Comparison of ENCODE assay signal across 22 cellular contexts in genomic region chr20:35179292-35180212, GRCh38. TPM values are rescaled to one million over a fixed set of nuclear protein-coding genes. Genes with fewer than 3 reads are reported as not detected.
DNase-seq lines count a peak whose midpoint lies in the region; ATAC-seq and TF ChIP-seq lines count a peak whose summit lies in the region.
"Had no signal": no experiment of that assay in that cellular context is flagged by ENCODE, and none has a peak within 500 bp of the region (broad histone marks: within the 10 kb centered on the region; RNA-seq: fewer than 3 reads in every experiment).

No MANE protein-coding gene starts in this region.

- DNase-seq in DMS53 (lab: John Stamatoyannopoulos, UW), result peak; percentile 32
- DNase-seq in DMS53 treated with DMSO at 0.1 percent for 48 hours (lab: John Stamatoyannopoulos, UW; ENCODE audit: unreplicated experiment), result no peak
- no peak for DNase-seq in endothelial cell (ENCODE audit: low spot score)
- DNase-seq in right lobe of liver, result peak; percentile 27 to 62 (median 57)
- no peak for DNase-seq in NCI-H2227 treated with DMSO at 0.1 percent for 48 hours (lab: John Stamatoyannopoulos, UW)
- no peak for DNase-seq in activated CD4-positive, alpha-beta T cell treated with anti-CD3 and anti-CD28 coated beads for 4 hours
- DNase-seq: 8988T; BE2C; C1 segment of cervical spinal cord; CD4-positive, CD25-positive, alpha-beta regulatory T cell; CD8-positive, alpha-beta memory T cell; COR-L47; DMS 273 treated with DMSO at 0.1 percent for 48 hours; DMS79; GF-D8; GOT3; H7; IMR-90 had no signal

- H3K36me3 Mint-ChIP-seq in endothelial cell (ENCODE audit: low read depth, unreplicated experiment), result peaks cover 61% of the 10 kb centered on the region

- peaks cover 0 to 18% (median 9%) of the 10 kb centered on the region in 4 donors for H3K4me1 ChIP-seq in right lobe of liver
- H3K4me1 ChIP-seq: BE2C had no signal

- intact Hi-C loops in right lobe of liver (cut with DNase I), result no loop called here

- no peaks in the 10 kb centered on the region for H3K36me3 ChIP-seq in right lobe of liver
- H3K36me3 ChIP-seq: BE2C had no signal

- peak overlapping the region; percentile 72 for H3K4me3 Mint-ChIP-seq in endothelial cell (ENCODE audit: unreplicated experiment)
- H3K4me3 Mint-ChIP-seq: CD4-positive, CD25-positive, alpha-beta regulatory T cell; CD8-positive, alpha-beta memory T cell had no signal

- no peaks in the 10 kb centered on the region for H3K9me3 ChIP-seq in right lobe of liver
- H3K9me3 ChIP-seq: BE2C had no signal

- peak overlapping the region in 2 of 3 donors; percentile 38 to 73 for H3K27ac ChIP-seq in right lobe of liver
- H3K27ac ChIP-seq: HL-60 had no signal

- no peak for TF ChIP-seq POLR2A in right lobe of liver (IDR thresholded peaks at IDR 0.05)

- WGBS in right lobe of liver (ENCODE audit: insufficient coverage, low coverage, low lambda C conversion rate, missing lambda C conversion rate), result 29% methylated on average over 11 of the region's 11 CpGs

- no peaks in the 10 kb centered on the region for H3K9me3 Mint-ChIP-seq in endothelial cell (ENCODE audit: unreplicated experiment)
- H3K9me3 Mint-ChIP-seq: CD8-positive, alpha-beta memory T cell had no signal

- peaks cover 10% of the 10 kb centered on the region for H3K4me1 Mint-ChIP-seq in endothelial cell (ENCODE audit: unreplicated experiment)
- H3K4me1 Mint-ChIP-seq: CD4-positive, CD25-positive, alpha-beta regulatory T cell; CD8-positive, alpha-beta memory T cell had no signal

- H3K4me3 ChIP-seq in right lobe of liver, result peak overlapping the region in 1 of 3 donors; percentile 12
- H3K4me3 ChIP-seq: K562 had no signal

- H3K27me3 Mint-ChIP-seq in endothelial cell (ENCODE audit: unreplicated experiment), result no peaks in the 10 kb centered on the region
- H3K27me3 Mint-ChIP-seq: CD4-positive, CD25-positive, alpha-beta regulatory T cell had no signal

- TF ChIP-seq CTCF in endothelial cell (IDR thresholded peaks at IDR 0.05; ENCODE audit: unreplicated experiment), result no peak
- TF ChIP-seq CTCF in right lobe of liver (IDR thresholded peaks at IDR 0.05), result no peak

- H3K27me3 ChIP-seq in right lobe of liver, result no peaks in the 10 kb centered on the region
- H3K27me3 ChIP-seq: BE2C had no signal

- peak; percentile 69 to 77 (median 76) for ATAC-seq in right lobe of liver
- no peak for ATAC-seq in HG03196 (IDR thresholded peaks at IDR 0.05; ENCODE audit: unreplicated experiment)
- ATAC-seq: HCT116, K562 had no signal

- no peak overlapping the region for H3K27ac Mint-ChIP-seq in endothelial cell (ENCODE audit: unreplicated experiment)
- H3K27ac Mint-ChIP-seq: CD4-positive, CD25-positive, alpha-beta regulatory T cell had no signal

RNA-seq across cellular contexts. Expression of gene PROCR, which starts 7.7 kb away (rescaled TPM):
- total RNA-seq in endothelial cell (ENCODE audit: unreplicated experiment) (254 TPM), right lobe of liver (10 to 100 TPM in 1 of 6 experiments, 1 to 10 TPM in 5; 1.4 to 11.0 (median 2.6) TPM)
- total RNA-seq: CD4-positive, CD25-positive, alpha-beta regulatory T cell had no signal

RNA-seq across cellular contexts. Expression of gene EDEM2, which starts 32.4 kb away (rescaled TPM):
- total RNA-seq in endothelial cell (ENCODE audit: unreplicated experiment) (43.5 TPM), right lobe of liver (10 to 100 TPM; 20.1 to 28.0 (median 23.9) TPM)

RNA-seq across cellular contexts. Expression of gene MMP24, which starts 46.9 kb away (rescaled TPM):
- total RNA-seq in endothelial cell (ENCODE audit: unreplicated experiment) (9.1 TPM), right lobe of liver (1 to 10 TPM in 2 of 6 experiments, under 1 TPM in 4; 0.27 to 1.5 (median 0.84) TPM)
- total RNA-seq: CD4-positive, CD25-positive, alpha-beta regulatory T cell had no signal

Comparison
In these comparisons a context has a peak if more than half of its experiments do, and no peak if none do; other contexts are left out.
1. DNase-seq: peak in DMS53 (single experiment) and right lobe of liver (3 of 3); none in DMS53 treated with DMSO at 0.1 percent for 48 hours (single experiment), endothelial cell (single experiment), NCI-H2227 treated with DMSO at 0.1 percent for 48 hours (single experiment) and activated CD4-positive, alpha-beta T cell treated with anti-CD3 and anti-CD28 coated beads for 4 hours (0 of 2).
2. RNA of gene PROCR, which starts 7.7 kb away (total RNA-seq): 254 TPM in endothelial cell (single experiment); 1.4 to 11.0 TPM in right lobe of liver; every median in the first group is over 10 times any median in the second.